Comparison of ENCODE assay signal across 1 cellular context in genomic region chr1:156075775-156076204, GRCh38.
TF ChIP-seq lines count a peak whose summit lies in the region.

No MANE protein-coding gene starts in this region.

TF ChIP-seq in H1, 55 proteins besides CTCF, POLR2A, EP300 and RAD21:
- TF ChIP-seq E2F6 (IDR thresholded peaks at IDR 0.05) (no peak), POLR2AphosphoS5 (IDR thresholded peaks at IDR 0.05; ENCODE audit: low read depth, low read length) (no peak), JUND (IDR thresholded peaks at IDR 0.05; ENCODE audit: low read length) (no peak), TBP (IDR thresholded peaks at IDR 0.05; ENCODE audit: low read depth, low read length) (no peak), ASH2L (IDR thresholded peaks at IDR 0.05; ENCODE audit: low read length) (no peak), EZH2 (IDR thresholded peaks at IDR 0.05; ENCODE audit: low read depth, low read length, severe bottlenecking) (no peak)
